In the genomic region with DNA sequence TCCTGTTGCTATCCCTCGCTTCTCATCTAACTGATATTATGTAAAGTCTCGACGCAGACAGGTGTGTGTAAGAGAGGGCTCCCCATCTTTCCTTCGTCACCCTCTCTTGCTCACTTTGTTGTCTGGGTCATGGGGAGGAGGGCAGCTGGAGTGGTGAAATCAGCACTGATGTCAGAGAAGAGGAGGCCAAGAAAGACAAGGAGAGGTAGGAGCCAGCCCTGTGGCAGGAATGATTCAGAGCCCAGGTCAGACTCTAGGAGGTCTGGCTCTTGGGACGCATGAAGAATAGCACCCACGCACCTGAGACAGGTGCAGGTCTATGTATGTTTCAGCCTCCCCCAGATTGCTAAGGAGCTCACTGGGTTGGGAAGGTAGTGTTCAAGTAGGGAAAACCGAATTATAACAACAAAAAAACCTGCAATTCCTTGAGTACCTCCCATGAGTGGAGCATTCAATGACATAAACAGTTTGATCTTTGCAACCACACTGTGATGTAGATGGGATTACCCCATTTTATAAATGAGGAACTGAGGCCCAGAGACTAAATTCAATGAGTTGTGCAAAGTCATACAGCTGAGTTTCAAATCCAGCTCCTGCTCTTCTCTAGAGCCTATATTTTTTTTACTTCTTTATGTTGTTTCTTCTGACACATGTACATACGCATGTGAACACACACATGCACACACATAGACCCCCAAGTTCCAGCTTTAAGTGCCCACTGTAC, we compare ENCODE assay signal across 14 cellular contexts. TPM values are rescaled to one million over a fixed set of nuclear protein-coding genes. Genes with fewer than 3 reads are reported as not detected.
A peak's percentile ranks its signal among the peaks of the same experiment; 100 is the strongest.
DNase-seq lines count a peak whose midpoint lies in the region; ATAC-seq, FAIRE-seq and TF ChIP-seq lines count a peak whose summit lies in the region.
"Had no signal": no experiment of that assay in that cellular context is flagged by ENCODE, and none has a peak within 500 bp of the region (broad histone marks: within the 10 kb centered on the region; RNA-seq: fewer than 3 reads in every experiment).

No MANE protein-coding gene starts in this region.

- H3K27me3 ChIP-seq in muscle layer of duodenum (ENCODE audit: low read depth, low read length), result no peaks in the 10 kb centered on the region

- H3K9me3 ChIP-seq in A549 (no peaks in the 10 kb centered on the region), muscle layer of duodenum (ENCODE audit: control insufficient read depth in 1 of 2, low read length in 2 of 2) (no peaks in the 10 kb centered on the region)

- peaks cover 100% of the 10 kb centered on the region for H3K4me1 ChIP-seq in A549
- H3K4me1 ChIP-seq in muscle layer of duodenum (ENCODE audit: control insufficient read depth in 1 of 2, insufficient read depth in 2 of 2, low read length in 2 of 2), result peaks cover 0 to 2% of the 10 kb centered on the region in 2 donors

- DNase-seq in A549 (ENCODE audit: low read depth in 1 of 2, low spot score in 1 of 2) (no peak), GM10266 (ENCODE audit: extremely low spot score) (peak; percentile 52), OCI-M1 (lab: John Stamatoyannopoulos, UW) (peak; percentile 14), DMS114 treated with DMSO at 0.1 percent for 48 hours (lab: John Stamatoyannopoulos, UW; ENCODE audit: unreplicated experiment) (no peak), DMS53 (lab: John Stamatoyannopoulos, UW) (no peak), NCI-H2107 (lab: John Stamatoyannopoulos, UW) (no peak)
- no peak for DNase-seq in activated CD4-positive, alpha-beta T cell treated with anti-CD3 and anti-CD28 coated beads, Interleukin-2, amount 50 U/mL, for 4 hours
- DNase-seq: NCI-H1105 treated with DMSO at 0.1 percent for 48 hours, NCI-H446 treated with DMSO at 0.1 percent for 48 hours, posterior cingulate gyrus, RPMI8226, T1000 had no signal

- H3K27ac ChIP-seq in A549 (peak overlapping the region; percentile 96 to 99; a peak in 4 of 6 replicates), muscle layer of duodenum (ENCODE audit: low read length) (peak overlapping the region; percentile 42)

- TF ChIP-seq CTCF in A549 (IDR thresholded peaks at IDR 0.05) (no peak), GM10266 (IDR thresholded peaks at IDR 0.05; ENCODE audit: control insufficient read depth, insufficient read depth, low read depth, missing control alignments) (no peak)

- H3K4me3 ChIP-seq in A549 (no peak overlapping the region), muscle layer of duodenum (ENCODE audit: low read depth in 1 of 2, low read length in 2 of 2) (no peak overlapping the region)

- CTCF ChIA-PET in A549 (lab: Yijun Ruan, JAX), result interaction anchor here (0.6 to 89.2 kb wide), 3 partner anchors 14 to 68 kb away, joined by 3 to 3627 read pairs (median 3627); a partner anchor contains a TSS

- no peak for ATAC-seq in A549
- ATAC-seq: HCT116 had no signal

- no peak for TF ChIP-seq RAD21 in A549 (conservative IDR thresholded peaks at IDR 0.05 in 1 of 2, IDR thresholded peaks at IDR 0.05 in 1 of 2)

- FAIRE-seq in A549 (lab: Jason Lieb, UNC), result no peak

- 84% methylated on average over 8 of the region's 8 CpGs for WGBS in A549 (ENCODE audit: missing lambda C conversion rate)

- POLR2A ChIA-PET in A549 (lab: Yijun Ruan, JAX), result no interaction called here

- H3K4me2 ChIP-seq in A549, result peak overlapping the region; percentile 99

- no peak for TF ChIP-seq POLR2A in A549 (IDR thresholded peaks at IDR 0.05; ENCODE audit: low read length)

- H3K36me3 ChIP-seq in muscle layer of duodenum (ENCODE audit: control insufficient read depth in 1 of 2, insufficient read depth in 2 of 2, low read length in 2 of 2), result peaks cover 21 to 30% of the 10 kb centered on the region in 2 donors

- no peak for TF ChIP-seq EP300 in A549 (IDR thresholded peaks at IDR 0.05)

TF ChIP-seq in A549, 52 proteins besides CTCF, POLR2A, EP300 and RAD21:
- TF ChIP-seq ZFP36 (IDR thresholded peaks at IDR 0.05; ENCODE audit: borderline replicate concordance, partially characterized antibody) (no peak), FOSB (CRISPR knock-in tag; IDR thresholded peaks at IDR 0.05) (no peak), GATA3 (IDR thresholded peaks at IDR 0.05; ENCODE audit: borderline replicate concordance) (no peak), EHMT2 (IDR thresholded peaks at IDR 0.05; ENCODE audit: low read depth) (no peak), BHLHE40 (IDR thresholded peaks at IDR 0.05; ENCODE audit: low read depth, low read length) (no peak)
- TF ChIP-seq, protein P1, sequence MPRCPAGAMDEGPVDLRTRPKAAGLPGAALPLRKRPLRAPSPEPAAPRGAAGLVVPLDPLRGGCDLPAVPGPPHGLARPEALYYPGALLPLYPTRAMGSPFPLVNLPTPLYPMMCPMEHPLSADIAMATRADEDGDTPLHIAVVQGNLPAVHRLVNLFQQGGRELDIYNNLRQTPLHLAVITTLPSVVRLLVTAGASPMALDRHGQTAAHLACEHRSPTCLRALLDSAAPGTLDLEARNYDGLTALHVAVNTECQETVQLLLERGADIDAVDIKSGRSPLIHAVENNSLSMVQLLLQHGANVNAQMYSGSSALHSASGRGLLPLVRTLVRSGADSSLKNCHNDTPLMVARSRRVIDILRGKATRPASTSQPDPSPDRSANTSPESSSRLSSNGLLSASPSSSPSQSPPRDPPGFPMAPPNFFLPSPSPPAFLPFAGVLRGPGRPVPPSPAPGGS (IDR thresholded peaks at IDR 0.05), result no peak
- TF ChIP-seq, protein P2, sequence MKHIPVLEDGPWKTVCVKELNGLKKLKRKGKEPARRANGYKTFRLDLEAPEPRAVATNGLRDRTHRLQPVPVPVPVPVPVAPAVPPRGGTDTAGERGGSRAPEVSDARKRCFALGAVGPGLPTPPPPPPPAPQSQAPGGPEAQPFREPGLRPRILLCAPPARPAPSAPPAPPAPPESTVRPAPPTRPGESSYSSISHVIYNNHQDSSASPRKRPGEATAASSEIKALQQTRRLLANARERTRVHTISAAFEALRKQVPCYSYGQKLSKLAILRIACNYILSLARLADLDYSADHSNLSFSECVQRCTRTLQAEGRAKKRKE (CRISPR knock-in tag; IDR thresholded peaks at IDR 0.05; ENCODE audit: low read depth), result no peak

RNA-seq across cellular contexts. Expression of a gene that starts 10.4 kb away (rescaled TPM):
- polyA plus RNA-seq in A549 (2011; rRNA removed), result 22.6 and 29.7 TPM in 2 replicates
- polyA plus RNA-seq in A549 (2012; cell fraction: cytosol; rRNA removed), result 31.1 and 44.6 TPM in 2 replicates
- 58.5 and 70.7 TPM in 2 replicates for polyA plus RNA-seq in A549 (2012; cell fraction: nucleus; rRNA removed)
- 37.8 to 40.9 TPM (median 38.8 TPM) in 3 replicates for polyA plus RNA-seq in A549 (2017; fragmentation: RNase III; extraction: RNeasy Plus Mini Kit Qiagen cat#74134 plus additional on column Dnase treatment)
- 34.3 and 54.4 TPM in 2 replicates for polyA minus RNA-seq in A549 (2011; rRNA and poly(A)+ RNA removed)

RNA-seq across cellular contexts. Expression of a gene that starts 45.6 kb away (rescaled TPM):
- 0.37 and 0.40 TPM in 2 replicates for polyA plus RNA-seq in A549 (2011; rRNA removed)
- polyA plus RNA-seq in A549 (2012; cell fraction: cytosol; rRNA removed), result 0.33 and 0.67 TPM in 2 replicates
- 0.26 and 0.55 TPM in 2 replicates for polyA plus RNA-seq in A549 (2012; cell fraction: nucleus; rRNA removed)
- polyA plus RNA-seq in A549 (2017; fragmentation: RNase III; extraction: RNeasy Plus Mini Kit Qiagen cat#74134 plus additional on column Dnase treatment), result 0.32 to 0.51 TPM (median 0.34 TPM) in 3 replicates
- 1.8 and 1.9 TPM in 2 replicates for polyA minus RNA-seq in A549 (2011; rRNA and poly(A)+ RNA removed)

Comparison
In these comparisons a context has a peak if more than half of its experiments do, and no peak if none do; other contexts are left out.
1. DNase-seq: peak in GM10266 (single experiment) and OCI-M1 (single experiment); none in A549 (0 of 2), activated CD4-positive, alpha-beta T cell treated with anti-CD3 and anti-CD28 coated beads, Interleukin-2, amount 50 U/mL, for 4 hours (0 of 2), DMS114 treated with DMSO at 0.1 percent for 48 hours (single experiment), DMS53 (single experiment) and NCI-H2107 (single experiment).